Comparison of ENCODE assay signal across 1 cellular context in the genomic region with DNA sequence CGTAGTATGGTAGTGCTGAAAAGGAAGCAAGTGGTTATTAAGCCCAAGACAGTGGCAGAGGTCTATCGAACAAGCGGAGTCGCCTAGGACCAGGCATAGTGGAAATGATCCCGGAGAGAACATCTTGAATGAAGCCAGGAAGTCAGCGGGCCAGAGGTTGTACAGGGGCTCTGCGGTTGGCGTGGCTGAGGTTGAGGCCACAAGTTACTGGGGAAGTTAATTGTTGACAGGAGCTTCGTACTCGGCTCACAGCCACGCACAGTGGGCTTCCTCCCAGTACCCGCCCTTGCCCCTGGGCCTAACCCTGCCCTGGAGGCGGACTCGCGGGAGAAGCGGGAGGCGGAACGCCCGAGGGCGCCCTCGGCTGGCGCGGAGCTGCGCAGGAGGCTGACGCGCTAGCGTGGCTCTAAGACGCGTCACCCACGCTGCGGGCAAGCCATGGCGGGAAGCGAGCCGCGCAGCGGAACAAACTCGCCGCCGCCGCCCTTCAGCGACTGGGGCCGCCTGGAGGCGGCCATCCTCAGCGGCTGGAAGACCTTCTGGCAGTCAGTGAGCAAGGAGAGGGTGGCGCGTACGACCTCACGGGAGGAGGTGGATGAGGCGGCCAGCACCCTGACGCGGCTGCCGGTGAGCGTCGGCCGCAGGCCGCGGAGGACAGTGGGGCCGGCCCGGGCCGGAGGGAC.
TF ChIP-seq lines count a peak whose summit lies in the region.

A gene with protein sequence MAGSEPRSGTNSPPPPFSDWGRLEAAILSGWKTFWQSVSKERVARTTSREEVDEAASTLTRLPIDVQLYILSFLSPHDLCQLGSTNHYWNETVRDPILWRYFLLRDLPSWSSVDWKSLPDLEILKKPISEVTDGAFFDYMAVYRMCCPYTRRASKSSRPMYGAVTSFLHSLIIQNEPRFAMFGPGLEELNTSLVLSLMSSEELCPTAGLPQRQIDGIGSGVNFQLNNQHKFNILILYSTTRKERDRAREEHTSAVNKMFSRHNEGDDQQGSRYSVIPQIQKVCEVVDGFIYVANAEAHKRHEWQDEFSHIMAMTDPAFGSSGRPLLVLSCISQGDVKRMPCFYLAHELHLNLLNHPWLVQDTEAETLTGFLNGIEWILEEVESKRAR (plus strand): TSS at position 410 of the 683 bp plus-strand sequence. CDS start 29 bp downstream, at position 439.

TF ChIP-seq in GM12878, 131 proteins besides CTCF, POLR2A, EP300 and RAD21 (continued from another document and continues in another):
- TF ChIP-seq, protein P1, sequence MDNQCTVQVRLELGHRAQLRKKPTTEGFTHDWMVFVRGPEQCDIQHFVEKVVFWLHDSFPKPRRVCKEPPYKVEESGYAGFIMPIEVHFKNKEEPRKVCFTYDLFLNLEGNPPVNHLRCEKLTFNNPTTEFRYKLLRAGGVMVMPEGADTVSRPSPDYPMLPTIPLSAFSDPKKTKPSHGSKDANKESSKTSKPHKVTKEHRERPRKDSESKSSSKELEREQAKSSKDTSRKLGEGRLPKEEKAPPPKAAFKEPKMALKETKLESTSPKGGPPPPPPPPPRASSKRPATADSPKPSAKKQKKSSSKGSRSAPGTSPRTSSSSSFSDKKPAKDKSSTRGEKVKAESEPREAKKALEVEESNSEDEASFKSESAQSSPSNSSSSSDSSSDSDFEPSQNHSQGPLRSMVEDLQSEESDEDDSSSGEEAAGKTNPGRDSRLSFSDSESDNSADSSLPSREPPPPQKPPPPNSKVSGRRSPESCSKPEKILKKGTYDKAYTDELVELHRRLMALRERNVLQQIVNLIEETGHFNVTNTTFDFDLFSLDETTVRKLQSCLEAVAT (IDR thresholded peaks at IDR 0.05) = peak; percentile 92
- TF ChIP-seq RB1 (IDR thresholded peaks at IDR 0.05; ENCODE audit: borderline replicate concordance) (peak; percentile 99), TBL1XR1 (IDR thresholded peaks at IDR 0.05; ENCODE audit: low read depth, low read length) (peak; percentile 14; the same call in 1 of the 2 replicates), JUNB (IDR thresholded peaks at IDR 0.05) (no peak), ESRRA (IDR thresholded peaks at IDR 0.05; ENCODE audit: low read length) (no peak), POLR2AphosphoS5 (IDR thresholded peaks at IDR 0.05; ENCODE audit: low read length) (peak; percentile 91), MEF2A (IDR thresholded peaks at IDR 0.05; ENCODE audit: insufficient read depth, low read depth, low read length) (0 out of 2 replicates have a peak, but pooled peaks have one; percentile 27), ETV6 (conservative IDR thresholded peaks at IDR 0.05 in 1 of 2, IDR thresholded peaks at IDR 0.05 in 1 of 2; ENCODE audit: borderline replicate concordance in 1 of 2, low read depth in 1 of 2) (peak in 1 of 2 experiments; percentile 20; a peak in 1 of 4 replicates), ZNF217 (IDR thresholded peaks at IDR 0.05) (no peak), SMAD5 (IDR thresholded peaks at IDR 0.05; ENCODE audit: low read depth) (no peak; the same call in none of the 2 replicates), IRF4 (IDR thresholded peaks at IDR 0.05; ENCODE audit: low read depth, low read length) (0 out of 2 replicates have a peak, but pooled peaks have one; percentile 61), NBN (IDR thresholded peaks at IDR 0.05) (peak; percentile 77), PAX5 (IDR thresholded peaks at IDR 0.05; ENCODE audit: borderline replicate concordance, low read depth, low read length) (peak; percentile 91), TCF12 (IDR thresholded peaks at IDR 0.05; ENCODE audit: low read depth, low read length) (peak; percentile 63; the same call in 1 of the 2 replicates), ZBED1 (IDR thresholded peaks at IDR 0.05; ENCODE audit: borderline replicate concordance) (peak; percentile 34; the same call in 1 of the 2 replicates), NRF1 (conservative IDR thresholded peaks at IDR 0.05; ENCODE audit: low read depth, low read length) (peak; percentile 57), BACH1 (IDR thresholded peaks at IDR 0.05; ENCODE audit: borderline replicate concordance) (peak; percentile 95), CEBPB (IDR thresholded peaks at IDR 0.05; ENCODE audit: borderline replicate concordance in 1 of 2, low read depth in 2 of 2, low read length in 2 of 2) (no peak), SRF (IDR thresholded peaks at IDR 0.05; ENCODE audit: low read depth in 2 of 2, low read length in 2 of 2) (0 out of 4 replicates have a peak, but pooled peaks of 1 of the 2 experiments have one; percentile 2), SIN3A (IDR thresholded peaks at IDR 0.05; ENCODE audit: low read depth, low read length) (no peak), MXI1 (IDR thresholded peaks at IDR 0.05; ENCODE audit: low read depth, low read length) (peak; percentile 88), BCL11A (IDR thresholded peaks at IDR 0.05; ENCODE audit: low read depth, low read length) (0 out of 2 replicates have a peak, but pooled peaks have one; percentile 35), EED (IDR thresholded peaks at IDR 0.05; ENCODE audit: low read depth) (peak; percentile 61), TCF3 (IDR thresholded peaks at IDR 0.05; ENCODE audit: borderline replicate concordance, insufficient read depth, low read depth, low read length) (peak; percentile 43; the same call in 1 of the 2 replicates), CREB1 (IDR thresholded peaks at IDR 0.05; ENCODE audit: low read depth) (peak; percentile 93), IKZF2 (IDR thresholded peaks at IDR 0.05) (peak; percentile 79 to 88), PAX8 (IDR thresholded peaks at IDR 0.05) (no peak), KAT2A (conservative IDR thresholded peaks at IDR 0.05; ENCODE audit: control insufficient read depth, low read depth, low read length) (no peak), ZZZ3 (IDR thresholded peaks at IDR 0.05; ENCODE audit: control insufficient read depth, insufficient read length, low read depth) (no peak), DPF2 (IDR thresholded peaks at IDR 0.05) (peak; percentile 70), MTA2 (IDR thresholded peaks at IDR 0.05; ENCODE audit: low read depth) (peak; percentile 59; the same call in 1 of the 2 replicates), KLF5 (IDR thresholded peaks at IDR 0.05; ENCODE audit: partially characterized antibody) (peak; percentile 68), POU2F2 (IDR thresholded peaks at IDR 0.05; ENCODE audit: borderline replicate concordance, low read depth, low read length) (peak; percentile 74; the same call in 2 of the 3 replicates), BHLHE40 (IDR thresholded peaks at IDR 0.05; ENCODE audit: borderline replicate concordance in 1 of 2, low read depth in 2 of 2, low read length in 1 of 2) (peak; percentile 44 to 77; a peak in 3 of 4 replicates), STAT3 (IDR thresholded peaks at IDR 0.05; ENCODE audit: low read depth, low read length) (no peak), SMC3 (IDR thresholded peaks at IDR 0.05; ENCODE audit: borderline replicate concordance, low read length) (peak; percentile 56; the same call in 1 of the 2 replicates), SUPT20H (IDR thresholded peaks at IDR 0.05; ENCODE audit: borderline replicate concordance, control insufficient read depth, low read depth, low read length) (no peak), HDGF (IDR thresholded peaks at IDR 0.05) (peak; percentile 98)
- TF ChIP-seq, protein P2, sequence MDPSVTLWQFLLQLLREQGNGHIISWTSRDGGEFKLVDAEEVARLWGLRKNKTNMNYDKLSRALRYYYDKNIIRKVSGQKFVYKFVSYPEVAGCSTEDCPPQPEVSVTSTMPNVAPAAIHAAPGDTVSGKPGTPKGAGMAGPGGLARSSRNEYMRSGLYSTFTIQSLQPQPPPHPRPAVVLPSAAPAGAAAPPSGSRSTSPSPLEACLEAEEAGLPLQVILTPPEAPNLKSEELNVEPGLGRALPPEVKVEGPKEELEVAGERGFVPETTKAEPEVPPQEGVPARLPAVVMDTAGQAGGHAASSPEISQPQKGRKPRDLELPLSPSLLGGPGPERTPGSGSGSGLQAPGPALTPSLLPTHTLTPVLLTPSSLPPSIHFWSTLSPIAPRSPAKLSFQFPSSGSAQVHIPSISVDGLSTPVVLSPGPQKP (IDR thresholded peaks at IDR 0.05; ENCODE audit: low read depth, low read length) = peak; percentile 51; the same call in 1 of the 2 replicates
- TF ChIP-seq, protein P3, sequence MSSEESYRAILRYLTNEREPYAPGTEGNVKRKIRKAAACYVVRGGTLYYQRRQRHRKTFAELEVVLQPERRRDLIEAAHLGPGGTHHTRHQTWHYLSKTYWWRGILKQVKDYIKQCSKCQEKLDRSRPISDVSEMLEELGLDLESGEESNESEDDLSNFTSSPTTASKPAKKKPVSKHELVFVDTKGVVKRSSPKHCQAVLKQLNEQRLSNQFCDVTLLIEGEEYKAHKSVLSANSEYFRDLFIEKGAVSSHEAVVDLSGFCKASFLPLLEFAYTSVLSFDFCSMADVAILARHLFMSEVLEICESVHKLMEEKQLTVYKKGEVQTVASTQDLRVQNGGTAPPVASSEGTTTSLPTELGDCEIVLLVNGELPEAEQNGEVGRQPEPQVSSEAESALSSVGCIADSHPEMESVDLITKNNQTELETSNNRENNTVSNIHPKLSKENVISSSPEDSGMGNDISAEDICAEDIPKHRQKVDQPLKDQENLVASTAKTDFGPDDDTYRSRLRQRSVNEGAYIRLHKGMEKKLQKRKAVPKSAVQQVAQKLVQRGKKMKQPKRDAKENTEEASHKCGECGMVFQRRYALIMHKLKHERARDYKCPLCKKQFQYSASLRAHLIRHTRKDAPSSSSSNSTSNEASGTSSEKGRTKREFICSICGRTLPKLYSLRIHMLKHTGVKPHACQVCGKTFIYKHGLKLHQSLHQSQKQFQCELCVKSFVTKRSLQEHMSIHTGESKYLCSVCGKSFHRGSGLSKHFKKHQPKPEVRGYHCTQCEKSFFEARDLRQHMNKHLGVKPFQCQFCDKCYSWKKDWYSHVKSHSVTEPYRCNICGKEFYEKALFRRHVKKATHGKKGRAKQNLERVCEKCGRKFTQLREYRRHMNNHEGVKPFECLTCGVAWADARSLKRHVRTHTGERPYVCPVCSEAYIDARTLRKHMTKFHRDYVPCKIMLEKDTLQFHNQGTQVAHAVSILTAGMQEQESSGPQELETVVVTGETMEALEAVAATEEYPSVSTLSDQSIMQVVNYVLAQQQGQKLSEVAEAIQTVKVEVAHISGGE (CRISPR knock-in tag; IDR thresholded peaks at IDR 0.05) = no peak
- TF ChIP-seq, protein P4, sequence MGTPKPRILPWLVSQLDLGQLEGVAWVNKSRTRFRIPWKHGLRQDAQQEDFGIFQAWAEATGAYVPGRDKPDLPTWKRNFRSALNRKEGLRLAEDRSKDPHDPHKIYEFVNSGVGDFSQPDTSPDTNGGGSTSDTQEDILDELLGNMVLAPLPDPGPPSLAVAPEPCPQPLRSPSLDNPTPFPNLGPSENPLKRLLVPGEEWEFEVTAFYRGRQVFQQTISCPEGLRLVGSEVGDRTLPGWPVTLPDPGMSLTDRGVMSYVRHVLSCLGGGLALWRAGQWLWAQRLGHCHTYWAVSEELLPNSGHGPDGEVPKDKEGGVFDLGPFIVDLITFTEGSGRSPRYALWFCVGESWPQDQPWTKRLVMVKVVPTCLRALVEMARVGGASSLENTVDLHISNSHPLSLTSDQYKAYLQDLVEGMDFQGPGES (IDR thresholded peaks at IDR 0.05) = peak; percentile 27; the same call in 1 of the 2 replicates
- TF ChIP-seq, protein P5, sequence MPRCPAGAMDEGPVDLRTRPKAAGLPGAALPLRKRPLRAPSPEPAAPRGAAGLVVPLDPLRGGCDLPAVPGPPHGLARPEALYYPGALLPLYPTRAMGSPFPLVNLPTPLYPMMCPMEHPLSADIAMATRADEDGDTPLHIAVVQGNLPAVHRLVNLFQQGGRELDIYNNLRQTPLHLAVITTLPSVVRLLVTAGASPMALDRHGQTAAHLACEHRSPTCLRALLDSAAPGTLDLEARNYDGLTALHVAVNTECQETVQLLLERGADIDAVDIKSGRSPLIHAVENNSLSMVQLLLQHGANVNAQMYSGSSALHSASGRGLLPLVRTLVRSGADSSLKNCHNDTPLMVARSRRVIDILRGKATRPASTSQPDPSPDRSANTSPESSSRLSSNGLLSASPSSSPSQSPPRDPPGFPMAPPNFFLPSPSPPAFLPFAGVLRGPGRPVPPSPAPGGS (IDR thresholded peaks at IDR 0.05; ENCODE audit: borderline replicate concordance, insufficient read depth, low read depth, low read length, poor library complexity, severe bottlenecking) = peak; percentile 37
- TF ChIP-seq, protein P6, sequence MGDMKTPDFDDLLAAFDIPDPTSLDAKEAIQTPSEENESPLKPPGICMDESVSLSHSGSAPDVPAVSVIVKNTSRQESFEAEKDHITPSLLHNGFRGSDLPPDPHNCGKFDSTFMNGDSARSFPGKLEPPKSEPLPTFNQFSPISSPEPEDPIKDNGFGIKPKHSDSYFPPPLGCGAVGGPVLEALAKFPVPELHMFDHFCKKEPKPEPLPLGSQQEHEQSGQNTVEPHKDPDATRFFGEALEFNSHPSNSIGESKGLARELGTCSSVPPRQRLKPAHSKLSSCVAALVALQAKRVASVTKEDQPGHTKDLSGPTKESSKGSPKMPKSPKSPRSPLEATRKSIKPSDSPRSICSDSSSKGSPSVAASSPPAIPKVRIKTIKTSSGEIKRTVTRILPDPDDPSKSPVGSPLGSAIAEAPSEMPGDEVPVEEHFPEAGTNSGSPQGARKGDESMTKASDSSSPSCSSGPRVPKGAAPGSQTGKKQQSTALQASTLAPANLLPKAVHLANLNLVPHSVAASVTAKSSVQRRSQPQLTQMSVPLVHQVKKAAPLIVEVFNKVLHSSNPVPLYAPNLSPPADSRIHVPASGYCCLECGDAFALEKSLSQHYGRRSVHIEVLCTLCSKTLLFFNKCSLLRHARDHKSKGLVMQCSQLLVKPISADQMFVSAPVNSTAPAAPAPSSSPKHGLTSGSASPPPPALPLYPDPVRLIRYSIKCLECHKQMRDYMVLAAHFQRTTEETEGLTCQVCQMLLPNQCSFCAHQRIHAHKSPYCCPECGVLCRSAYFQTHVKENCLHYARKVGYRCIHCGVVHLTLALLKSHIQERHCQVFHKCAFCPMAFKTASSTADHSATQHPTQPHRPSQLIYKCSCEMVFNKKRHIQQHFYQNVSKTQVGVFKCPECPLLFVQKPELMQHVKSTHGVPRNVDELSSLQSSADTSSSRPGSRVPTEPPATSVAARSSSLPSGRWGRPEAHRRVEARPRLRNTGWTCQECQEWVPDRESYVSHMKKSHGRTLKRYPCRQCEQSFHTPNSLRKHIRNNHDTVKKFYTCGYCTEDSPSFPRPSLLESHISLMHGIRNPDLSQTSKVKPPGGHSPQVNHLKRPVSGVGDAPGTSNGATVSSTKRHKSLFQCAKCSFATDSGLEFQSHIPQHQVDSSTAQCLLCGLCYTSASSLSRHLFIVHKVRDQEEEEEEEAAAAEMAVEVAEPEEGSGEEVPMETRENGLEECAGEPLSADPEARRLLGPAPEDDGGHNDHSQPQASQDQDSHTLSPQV (IDR thresholded peaks at IDR 0.05) = 0 out of 2 replicates have a peak, but pooled peaks have one; percentile 64
- TF ChIP-seq, protein P7, sequence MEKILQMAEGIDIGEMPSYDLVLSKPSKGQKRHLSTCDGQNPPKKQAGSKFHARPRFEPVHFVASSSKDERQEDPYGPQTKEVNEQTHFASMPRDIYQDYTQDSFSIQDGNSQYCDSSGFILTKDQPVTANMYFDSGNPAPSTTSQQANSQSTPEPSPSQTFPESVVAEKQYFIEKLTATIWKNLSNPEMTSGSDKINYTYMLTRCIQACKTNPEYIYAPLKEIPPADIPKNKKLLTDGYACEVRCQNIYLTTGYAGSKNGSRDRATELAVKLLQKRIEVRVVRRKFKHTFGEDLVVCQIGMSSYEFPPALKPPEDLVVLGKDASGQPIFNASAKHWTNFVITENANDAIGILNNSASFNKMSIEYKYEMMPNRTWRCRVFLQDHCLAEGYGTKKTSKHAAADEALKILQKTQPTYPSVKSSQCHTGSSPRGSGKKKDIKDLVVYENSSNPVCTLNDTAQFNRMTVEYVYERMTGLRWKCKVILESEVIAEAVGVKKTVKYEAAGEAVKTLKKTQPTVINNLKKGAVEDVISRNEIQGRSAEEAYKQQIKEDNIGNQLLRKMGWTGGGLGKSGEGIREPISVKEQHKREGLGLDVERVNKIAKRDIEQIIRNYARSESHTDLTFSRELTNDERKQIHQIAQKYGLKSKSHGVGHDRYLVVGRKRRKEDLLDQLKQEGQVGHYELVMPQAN (conservative IDR thresholded peaks at IDR 0.05) = peak; percentile 67; the same call in 1 of the 2 replicates
